Comparison of ENCODE assay signal across 13 cellular contexts in genomic region chr2:54859997-54860701, GRCh38.
DNase-seq lines count a peak whose midpoint lies in the region; ATAC-seq, FAIRE-seq and TF ChIP-seq lines count a peak whose summit lies in the region.
"Had no signal": no experiment of that assay in that cellular context is flagged by ENCODE, and none has a peak within 500 bp of the region (broad histone marks: within the 10 kb centered on the region; RNA-seq: fewer than 3 reads in every experiment).

No MANE protein-coding gene starts in this region.

- H3K36me3 Mint-ChIP-seq in progenitor cell of endocrine pancreas (ENCODE audit: insufficient read depth): no peaks in the 10 kb centered on the region

- H3K27ac ChIP-seq in RWPE2 (ENCODE audit: poor library complexity, severe bottlenecking): no peak overlapping the region

- H3K36me3 ChIP-seq in RWPE2 (ENCODE audit: low read depth): no peaks in the 10 kb centered on the region

- DNase-seq in NOMO-1 treated with DMSO at 0.1 percent for 48 hours (lab: John Stamatoyannopoulos, UW; ENCODE audit: unreplicated experiment) (peak; percentile 20), NOMO-1 treated with dmso at 0.1 percent for 144 hours (lab: John Stamatoyannopoulos, UW; ENCODE audit: unreplicated experiment) (no peak), RWPE2 (ENCODE audit: low spot score) (no peak), fibroblast of the aortic adventitia (ENCODE audit: low read depth) (peak; percentile 73), urothelium cell line (ENCODE audit: low spot score) (peak; percentile 83), progenitor cell of endocrine pancreas (ENCODE audit: low spot score, unreplicated experiment) (no peak), NCI-H1092 treated with DMSO at 0.1 percent for 48 hours (lab: John Stamatoyannopoulos, UW) (no peak)
- DNase-seq: activated CD4-positive, alpha-beta T cell treated with anti-CD3 and anti-CD28 coated beads, Interleukin-2, amount 50 U/mL, for 4 hours; activated naive CD4-positive, alpha-beta T cell treated with Interleukin-2 at 50 U/mL for 16 hours; effector CD8-positive, alpha-beta T cell; KBM-7 had no signal

- no peaks in the 10 kb centered on the region for H3K9me3 Mint-ChIP-seq in progenitor cell of endocrine pancreas (ENCODE audit: low read depth)

- H3K27me3 Mint-ChIP-seq in progenitor cell of endocrine pancreas: no peaks in the 10 kb centered on the region

- H3K27ac Mint-ChIP-seq in progenitor cell of endocrine pancreas: no peak overlapping the region

- H3K9me3 ChIP-seq in RWPE2 (ENCODE audit: severe bottlenecking): no peaks in the 10 kb centered on the region

- H3K27me3 ChIP-seq in RWPE2 (ENCODE audit: insufficient read depth, poor library complexity, severe bottlenecking): no peaks in the 10 kb centered on the region

- no peak overlapping the region for H3K4me3 Mint-ChIP-seq in progenitor cell of endocrine pancreas (ENCODE audit: low read depth)

- H3K4me3 ChIP-seq in RWPE2 (ENCODE audit: severe bottlenecking) (no peak overlapping the region), fibroblast of the aortic adventitia (ENCODE audit: low read depth, low read length) (no peak overlapping the region)

- FAIRE-seq in urothelium cell line (lab: Jason Lieb, UNC): no peak
- FAIRE-seq: A204.1 had no signal

- TF ChIP-seq CTCF in RWPE2 (IDR thresholded peaks at IDR 0.05; ENCODE audit: poor library complexity, severe bottlenecking): no peak
- TF ChIP-seq CTCF in fibroblast of the aortic adventitia (IDR thresholded peaks at IDR 0.05; ENCODE audit: insufficient read depth, low read length): no peak
- no peak for TF ChIP-seq CTCF in progenitor cell of endocrine pancreas (IDR thresholded peaks at IDR 0.05; ENCODE audit: unreplicated experiment)

- no peaks in the 10 kb centered on the region for H3K4me1 ChIP-seq in RWPE2 (ENCODE audit: insufficient read depth, poor library complexity, severe bottlenecking)

- H3K4me1 Mint-ChIP-seq in progenitor cell of endocrine pancreas (ENCODE audit: low read depth): no peaks in the 10 kb centered on the region

- peak; percentile 77 for ATAC-seq in RWPE2 (ENCODE audit: low read depth)
- ATAC-seq in HG02623 (IDR thresholded peaks at IDR 0.05; ENCODE audit: unreplicated experiment): no peak

Comparison
In these comparisons a context has a peak if more than half of its experiments do, and no peak if none do; other contexts are left out.
1. DNase-seq: peak in NOMO-1 treated with DMSO at 0.1 percent for 48 hours (single experiment), fibroblast of the aortic adventitia (single experiment) and urothelium cell line (single experiment); none in NOMO-1 treated with dmso at 0.1 percent for 144 hours (single experiment), RWPE2 (single experiment), progenitor cell of endocrine pancreas (single experiment) and NCI-H1092 treated with DMSO at 0.1 percent for 48 hours (single experiment).